8 cellular contexts compared by ENCODE assay signal in genomic region chr5:137754236-137754960, GRCh38. TPM values are rescaled to one million over a fixed set of nuclear protein-coding genes. Genes with fewer than 3 reads are reported as not detected.
DNase-seq lines count a peak whose midpoint lies in the region; ATAC-seq, FAIRE-seq and TF ChIP-seq lines count a peak whose summit lies in the region.

Gene HNRNPA0, minus strand, starts transcription at chr5:137754363. Its CDS starts 297 bp downstream, at chr5:137754066.

- peaks cover 36 to 42% of the 10 kb centered on the region in 2 donors for H3K4me1 Mint-ChIP-seq in immature natural killer cell

- CTCF ChIA-PET in AG04450 (lab: Charles Lee), result interaction anchor here (0.6 to 2.8 kb wide), 7 partner anchors 12 to 268 kb away, joined by 3 to 8 read pairs (median 4); no protein-coding TSS in a partner anchor

- peak; percentile 66 to 96 (median 90) for TF ChIP-seq POLR2A in spleen (IDR thresholded peaks at IDR 0.05)

- H3K27me3 Mint-ChIP-seq in immature natural killer cell (ENCODE audit: low read depth in 3 of 3), result peaks cover 5 to 27% (median 16%) of the 10 kb centered on the region in 3 donors

- H3K36me3 ChIP-seq in bronchial epithelial cell (ENCODE audit: control insufficient read depth, insufficient read depth, low read length) (peaks cover 2% of the 10 kb centered on the region), spleen (peaks cover 0 to 3% (median 0%) of the 10 kb centered on the region in 6 donors)

- peaks cover 0 to 1% (median 0%) of the 10 kb centered on the region in 6 donors for H3K9me3 Mint-ChIP-seq in immature natural killer cell

- 0 to 1% (median 0%) methylated on average over 32 to 77 of the region's 77 CpGs for WGBS in spleen, 5 donors

- TF ChIP-seq CTCF in AG04450 (IDR thresholded peaks at IDR 0.05; ENCODE audit: low read depth, low read length) (no peak), WI38 (IDR thresholded peaks at IDR 0.05; ENCODE audit: low read depth, low read length) (no peak), bronchial epithelial cell (IDR thresholded peaks at IDR 0.05; ENCODE audit: insufficient read depth, low read length, severe bottlenecking) (no peak), spleen (IDR thresholded peaks at IDR 0.05 in 8 of 11, conservative IDR thresholded peaks at IDR 0.05 in 3 of 11) (peak in 6 of 11 experiments; percentile 15 to 51 (median 28))

- peak within 1 kb of the TSS; percentile 99 to 100 (median 100) for H3K27ac Mint-ChIP-seq in immature natural killer cell

- H3K27me3 ChIP-seq in AG04450 (ENCODE audit: control insufficient read depth, insufficient read depth, low read length) (peaks cover 2% of the 10 kb centered on the region), bronchial epithelial cell (ENCODE audit: control insufficient read depth, insufficient read depth, low read length) (no peaks in the 10 kb centered on the region), spleen (replicated peaks in 1 of 7) (no peaks in the 10 kb centered on the region)

- no peak for FAIRE-seq in bronchial epithelial cell (lab: Jason Lieb, UNC)

- peaks cover 15 to 48% (median 41%) of the 10 kb centered on the region in 6 donors for H3K4me1 ChIP-seq in spleen

- intact Hi-C loops in spleen (cut with DNase I; ENCODE audit: low total_unique reads), result no loop called here

- POLR2A ChIA-PET in AG04450 (lab: Yijun Ruan, JAX), result interaction anchor here (0.6 to 1.0 kb wide), 3 partner anchors 24 to 191 kb away, joined by 3 to 6 read pairs (median 3); no protein-coding TSS in a partner anchor

- H3K27ac ChIP-seq in AG04450 (ENCODE audit: low read depth, low read length), result peak within 1 kb of the TSS; percentile 99
- peak within 1 kb of the TSS; percentile 93 to 100 (median 99) for H3K27ac ChIP-seq in spleen

- H3K9me3 ChIP-seq in AG04450 (ENCODE audit: control insufficient read depth, insufficient read depth, low read length) (peaks cover 4% of the 10 kb centered on the region; the same call in 1 of the 2 replicates), spleen (no peaks in the 10 kb centered on the region)

- no peaks in the 10 kb centered on the region for H3K36me3 Mint-ChIP-seq in immature natural killer cell

- peak within 1 kb of the TSS; percentile 97 to 100 (median 99) for H3K4me3 Mint-ChIP-seq in immature natural killer cell

- ATAC-seq in GM18907 (IDR thresholded peaks at IDR 0.05; ENCODE audit: unreplicated experiment) (peak; percentile 85), HG03159 (IDR thresholded peaks at IDR 0.05; ENCODE audit: unreplicated experiment) (peak; percentile 72)

- H3K4me3 ChIP-seq in AG04450 (ENCODE audit: low read depth, low read length) (peak within 1 kb of the TSS; percentile 94), WI38 (ENCODE audit: low read depth, low read length) (peak within 1 kb of the TSS; percentile 97), bronchial epithelial cell (ENCODE audit: low read depth, low read length) (peak within 1 kb of the TSS; percentile 98), spleen (peak within 1 kb of the TSS; percentile 36 to 75 (median 64))

- peak; percentile 93 for DNase-seq in AG04450 (ENCODE audit: low read depth, low spot score)
- DNase-seq in NCI-H2227 treated with DMSO at 0.1 percent for 48 hours (lab: John Stamatoyannopoulos, UW), result peak; percentile 95
- peak; percentile 88 for DNase-seq in bronchial epithelial cell (ENCODE audit: low read depth)
- DNase-seq in immature natural killer cell, result peak; percentile 98 to 99 (median 99)
- peak; percentile 99 for DNase-seq in spleen

RNA-seq across cellular contexts. Expression of gene HNRNPA0, which starts in this region (rescaled TPM):
- polyA plus RNA-seq in AG04450 (2011; rRNA removed) (11.6 and 13.5 TPM in 2 replicates), immature natural killer cell (10 to 100 TPM in 2 of 3 donors, 1 to 10 TPM in 1; 7.1 to 27.1 (median 15.0) TPM), spleen (10 to 100 TPM; 18.3 to 32.3 (median 21.3) TPM)
- 6.0 and 7.5 TPM in 2 replicates for polyA minus RNA-seq in AG04450 (2011; rRNA and poly(A)+ RNA removed)
- total RNA-seq in bronchial epithelial cell (18.3 and 22.1 TPM in 2 replicates), spleen (10 to 100 TPM; 11.2 to 27.6 (median 22.9) TPM)

Comparison
In these comparisons a context has a peak if more than half of its experiments do, and no peak if none do; other contexts are left out.
1. Peak in every context shown above with its lines: DNase-seq, ATAC-seq, H3K4me3 ChIP-seq and H3K27ac ChIP-seq.
2. CTCF ChIP-seq: peak in spleen (6 of 11); none in AG04450 (single experiment), WI38 (single experiment) and bronchial epithelial cell (single experiment).